8 cellular contexts compared by ENCODE assay signal in genomic region chr3:133038731-133039398, GRCh38. TPM values are rescaled to one million over a fixed set of nuclear protein-coding genes. Genes with fewer than 3 reads are reported as not detected.
DNase-seq lines count a peak whose midpoint lies in the region; ATAC-seq and TF ChIP-seq lines count a peak whose summit lies in the region.

No MANE protein-coding gene starts in this region.

- H3K27me3 ChIP-seq in parathyroid adenoma (ENCODE audit: control insufficient read depth, insufficient read depth, low read length), result no peaks in the 10 kb centered on the region

- H3K9me3 ChIP-seq in parathyroid adenoma (ENCODE audit: control insufficient read depth, low read length), result no peaks in the 10 kb centered on the region

- DNase-seq in NCI-H524 (lab: John Stamatoyannopoulos, UW) (peak; percentile 29 to 52), NCI-H524 treated with DMSO at 0.1 percent for 48 hours (lab: John Stamatoyannopoulos, UW) (no peak), SK-N-DZ (ENCODE audit: low spot score) (peak; percentile 20), globus pallidus (ENCODE audit: low spot score) (peak; percentile 20), SIG-M5 (lab: John Stamatoyannopoulos, UW) (no peak)

- H3K9ac ChIP-seq in parathyroid adenoma, result no peak overlapping the region

- no peaks in the 10 kb centered on the region for H3K36me3 ChIP-seq in parathyroid adenoma (ENCODE audit: control insufficient read depth, insufficient read depth, low read length)

- peak overlapping the region; percentile 98 for H2AFZ ChIP-seq in parathyroid adenoma

- peak overlapping the region; percentile 60 for H3K4me3 ChIP-seq in parathyroid adenoma (ENCODE audit: low read depth, low read length)

- ATAC-seq in HG03135 (IDR thresholded peaks at IDR 0.05; ENCODE audit: unreplicated experiment), result no peak
- ATAC-seq in HG03378 (IDR thresholded peaks at IDR 0.05; ENCODE audit: unreplicated experiment), result no peak

- peaks cover 6% of the 10 kb centered on the region for H3K4me1 ChIP-seq in parathyroid adenoma

- H3K79me2 ChIP-seq in parathyroid adenoma, result no peaks in the 10 kb centered on the region

- TF ChIP-seq CTCF in parathyroid adenoma (IDR thresholded peaks at IDR 0.05), result no peak

- no peak overlapping the region for H3K27ac ChIP-seq in parathyroid adenoma

- peak overlapping the region; percentile 92 for H3K4me2 ChIP-seq in parathyroid adenoma (ENCODE audit: low read length)

RNA-seq across cellular contexts. Expression of gene TMEM108, which starts 0.7 kb away (rescaled TPM):
- polyA plus RNA-seq in SK-N-DZ (2014; cell fraction: cytosol; rRNA removed), result 16.5 and 20.4 TPM in 2 replicates
- 5.4 and 9.6 TPM in 2 replicates for polyA plus RNA-seq in SK-N-DZ (2014; cell fraction: nucleus; rRNA removed)

Comparison
In these comparisons a context has a peak if more than half of its experiments do, and no peak if none do; other contexts are left out.
1. DNase-seq: peak in NCI-H524 (2 of 2), SK-N-DZ (single experiment) and globus pallidus (single experiment); none in NCI-H524 treated with DMSO at 0.1 percent for 48 hours (single experiment) and SIG-M5 (single experiment).